In genomic region chr9:34659592-34660253, GRCh38 we compare ENCODE assay signal across 23 cellular contexts. TPM values are rescaled to one million over a fixed set of nuclear protein-coding genes. Genes with fewer than 3 reads are reported as not detected.
A peak's percentile ranks its signal among the peaks of the same experiment; 100 is the strongest.
DNase-seq lines count a peak whose midpoint lies in the region; ATAC-seq and TF ChIP-seq lines count a peak whose summit lies in the region.
"Had no signal": no experiment of that assay in that cellular context is flagged by ENCODE, and none has a peak within 500 bp of the region (broad histone marks: within the 10 kb centered on the region; RNA-seq: fewer than 3 reads in every experiment).

No MANE protein-coding gene starts in this region.

- peak; percentile 49; the same call in 2 of the 3 replicates for ATAC-seq in RWPE2 (ENCODE audit: low read depth)
- ATAC-seq in GM19023 (IDR thresholded peaks at IDR 0.05; ENCODE audit: unreplicated experiment) = no peak
- ATAC-seq in HG03354 (IDR thresholded peaks at IDR 0.05; ENCODE audit: poor library complexity, severe bottlenecking, unreplicated experiment) = no peak
- ATAC-seq: heart right ventricle; left cardiac atrium; stimulated activated naive B cell treated with anti-CD40 and anti-IgM and Interleukin-4, amounts not matched to agents 10 μg/mL and 1 μg/mL and 100 μg/mL, for 72 hours had no signal

- H3K4me3 ChIP-seq in RWPE2 (ENCODE audit: severe bottlenecking) (no peak overlapping the region), neural progenitor cell (no peak overlapping the region)
- H3K4me3 ChIP-seq: coronary artery, heart right ventricle, ovary had no signal

- no peak overlapping the region for H3K4me2 ChIP-seq in neural progenitor cell

- peaks cover 7% of the 10 kb centered on the region for H3F3A ChIP-seq in neural progenitor cell (ENCODE audit: low read depth)

- H3K27ac ChIP-seq in RWPE2 (ENCODE audit: poor library complexity, severe bottlenecking) = no peak overlapping the region
- no peak overlapping the region for H3K27ac ChIP-seq in neural progenitor cell
- H3K27ac ChIP-seq: coronary artery, heart right ventricle, ovary had no signal

- H4K20me1 ChIP-seq in neural progenitor cell (ENCODE audit: low read depth) = peaks cover 12% of the 10 kb centered on the region

- H3K4me1 ChIP-seq in RWPE2 (ENCODE audit: insufficient read depth, poor library complexity, severe bottlenecking) = peaks cover 10% of the 10 kb centered on the region
- no peaks in the 10 kb centered on the region for H3K4me1 ChIP-seq in neural progenitor cell

- H3K79me2 ChIP-seq in neural progenitor cell (ENCODE audit: low read depth) = no peaks in the 10 kb centered on the region

- no peaks in the 10 kb centered on the region for H3K9me3 Mint-ChIP-seq in neural progenitor cell
- H3K9me3 Mint-ChIP-seq: stimulated activated naive B cell treated with anti-CD40 and anti-IgM and Interleukin-4, amounts not matched to agents 10 μg/mL and 1 μg/mL and 100 μg/mL, for 72 hours had no signal

- peaks cover 16% of the 10 kb centered on the region for H3K4me1 Mint-ChIP-seq in neural progenitor cell

- no peak overlapping the region for H3K27ac Mint-ChIP-seq in neural progenitor cell
- H3K27ac Mint-ChIP-seq: stimulated activated naive B cell treated with anti-CD40 and anti-IgM and Interleukin-4, amounts not matched to agents 10 μg/mL and 1 μg/mL and 100 μg/mL, for 72 hours had no signal

- H3K9ac ChIP-seq in neural progenitor cell = no peak overlapping the region

- TF ChIP-seq CTCF in RWPE2 (IDR thresholded peaks at IDR 0.05; ENCODE audit: poor library complexity, severe bottlenecking) = no peak
- TF ChIP-seq CTCF in neural progenitor cell (IDR thresholded peaks at IDR 0.05) = no peak

- H3K27me3 ChIP-seq in RWPE2 (ENCODE audit: insufficient read depth, poor library complexity, severe bottlenecking) (no peaks in the 10 kb centered on the region), neural progenitor cell (no peaks in the 10 kb centered on the region)
- H3K27me3 ChIP-seq: BE2C, heart right ventricle, ovary had no signal

- H3K27me3 Mint-ChIP-seq in neural progenitor cell (ENCODE audit: insufficient read depth, low read depth) = peaks cover 6% of the 10 kb centered on the region
- H3K27me3 Mint-ChIP-seq: stimulated activated naive B cell treated with anti-CD40 and anti-IgM and Interleukin-4, amounts not matched to agents 10 μg/mL and 1 μg/mL and 100 μg/mL, for 72 hours had no signal

- no peak overlapping the region for H3K4me3 Mint-ChIP-seq in neural progenitor cell
- H3K4me3 Mint-ChIP-seq: stimulated activated naive B cell treated with anti-CD40 and anti-IgM and Interleukin-4, amounts not matched to agents 10 μg/mL and 1 μg/mL and 100 μg/mL, for 72 hours had no signal

- H2AFZ ChIP-seq in neural progenitor cell (replicated peaks) = no peak overlapping the region

- no peaks in the 10 kb centered on the region for H3K9me3 ChIP-seq in RWPE2 (ENCODE audit: severe bottlenecking)
- H3K9me3 ChIP-seq in neural progenitor cell (ENCODE audit: low read depth) = no peaks in the 10 kb centered on the region
- H3K9me3 ChIP-seq: BE2C, heart right ventricle, ovary had no signal

- DNase-seq in DMS 273 treated with DMSO at 0.1 percent for 48 hours (lab: John Stamatoyannopoulos, UW) = peak; percentile 48
- peak; percentile 23 for DNase-seq in HT-29 (ENCODE audit: low spot score)
- DNase-seq in RWPE2 (ENCODE audit: low spot score) = no peak
- DNase-seq in kidney glomerular epithelial cell (lab: John Stamatoyannopoulos, UW) = peak; percentile 23
- DNase-seq in NCI-H524 (lab: John Stamatoyannopoulos, UW) = no peak
- no peak for DNase-seq in neural progenitor cell (ENCODE audit: low spot score)
- DNase-seq: activated CD4-positive, alpha-beta T cell treated with anti-CD3 and anti-CD28 coated beads for 48 hours; activated T-cell treated with anti-CD3 and anti-CD28 coated beads, Interleukin-2, amount 50 U/mL, for 48 hours; aorta; BE2C; DMS79 treated with DMSO at 0.1 percent for 48 hours; GOT3; heart right ventricle; left cardiac atrium; NCI-H1048; NCI-H345; ovary; stimulated activated naive B cell treated with anti-CD40 and anti-IgM and Interleukin-4, amounts not matched to agents 10 μg/mL and 1 μg/mL and 100 μg/mL, for 72 hours had no signal

- H3K36me3 Mint-ChIP-seq in neural progenitor cell = no peaks in the 10 kb centered on the region

- no peaks in the 10 kb centered on the region for H3K36me3 ChIP-seq in RWPE2 (ENCODE audit: low read depth)
- H3K36me3 ChIP-seq in neural progenitor cell = no peaks in the 10 kb centered on the region
- H3K36me3 ChIP-seq: ovary had no signal

RNA-seq across cellular contexts. Expression of gene CCL27, which starts 2.7 kb away (rescaled TPM):
- total RNA-seq in HT-29 (2014; rRNA removed; shearing (Covaris generic)) = not detected in 2 replicates
- total RNA-seq in neural progenitor cell (ENCODE audit: low replicate concordance) = 0.37 and 0.67 TPM in 2 replicates
- total RNA-seq: aorta, epithelial cell of proximal tubule, left cardiac atrium, skeletal muscle tissue had no signal

RNA-seq across cellular contexts. Expression of gene IL11RA, which starts 7.7 kb away (rescaled TPM):
- 1.7 and 4.7 TPM in 2 replicates for total RNA-seq in HT-29 (2014; rRNA removed; shearing (Covaris generic))
- total RNA-seq in neural progenitor cell (ENCODE audit: low replicate concordance) = 11.4 and 12.7 TPM in 2 replicates

RNA-seq across cellular contexts. Expression of gene GALT, which starts 13.2 kb away (rescaled TPM):
- 25.5 and 32.8 TPM in 2 replicates for total RNA-seq in HT-29 (2014; rRNA removed; shearing (Covaris generic))
- 32.1 and 43.7 TPM in 2 replicates for total RNA-seq in neural progenitor cell (ENCODE audit: low replicate concordance)

RNA-seq across cellular contexts. Expression of gene SIGMAR1, which starts 22.1 kb away (rescaled TPM):
- 239 and 269 TPM in 2 replicates for total RNA-seq in HT-29 (2014; rRNA removed; shearing (Covaris generic))
- 37.8 and 108 TPM in 2 replicates for total RNA-seq in neural progenitor cell (ENCODE audit: low replicate concordance)

RNA-seq across cellular contexts. Expression of gene ARID3C, which starts 30.9 kb away (rescaled TPM):
- not detected in 2 replicates for total RNA-seq in HT-29 (2014; rRNA removed; shearing (Covaris generic))
- total RNA-seq in neural progenitor cell (ENCODE audit: low replicate concordance) = 4.7 and 5.3 TPM in 2 replicates
- total RNA-seq: aorta, epithelial cell of proximal tubule, heart right ventricle, left cardiac atrium, skeletal muscle tissue had no signal

Comparison
In these comparisons a context has a peak if more than half of its experiments do, and no peak if none do; other contexts are left out.
1. DNase-seq: peak in DMS 273 treated with DMSO at 0.1 percent for 48 hours (single experiment), HT-29 (single experiment) and kidney glomerular epithelial cell (single experiment); none in RWPE2 (single experiment), NCI-H524 (0 of 2) and neural progenitor cell (single experiment).